10 cellular contexts compared by ENCODE assay signal in genomic region chr7:16695621-16696237, GRCh38. TPM values are rescaled to one million over a fixed set of nuclear protein-coding genes. Genes with fewer than 3 reads are reported as not detected.
DNase-seq lines count a peak whose midpoint lies in the region; ATAC-seq and TF ChIP-seq lines count a peak whose summit lies in the region.
"Had no signal": no experiment of that assay in that cellular context is flagged by ENCODE, and none has a peak within 500 bp of the region (broad histone marks: within the 10 kb centered on the region; RNA-seq: fewer than 3 reads in every experiment).

No MANE protein-coding gene starts in this region.

- H3K9me3 Mint-ChIP-seq in progenitor cell of endocrine pancreas (ENCODE audit: low read depth) (no peaks in the 10 kb centered on the region), T-cell (no peaks in the 10 kb centered on the region)
- H3K9me3 Mint-ChIP-seq: central memory CD8-positive, alpha-beta T cell; stimulated activated naive CD8-positive, alpha-beta T cell treated with anti-CD3 and anti-CD28 coated beads, Interleukin-15, Interleukin-2, amounts not matched to agents 100 ng/mL and 50 ng/mL, for 24 hours had no signal

- H3F3A ChIP-seq in SK-N-SH (replicated peaks; ENCODE audit: insufficient read depth) = peaks cover 13% of the 10 kb centered on the region

- H3K27me3 Mint-ChIP-seq in progenitor cell of endocrine pancreas (no peaks in the 10 kb centered on the region), T-cell (no peaks in the 10 kb centered on the region)
- H3K27me3 Mint-ChIP-seq: central memory CD8-positive, alpha-beta T cell; stimulated activated naive CD8-positive, alpha-beta T cell treated with anti-CD3 and anti-CD28 coated beads, Interleukin-15, Interleukin-2, amounts not matched to agents 100 ng/mL and 50 ng/mL, for 24 hours had no signal

- no peaks in the 10 kb centered on the region for H3K9me2 ChIP-seq in SK-N-SH

- POLR2A ChIA-PET in SK-N-SH (lab: Yijun Ruan, JAX) = no interaction called here
- POLR2A ChIA-PET in T-cell (lab: Charles Lee) = interaction anchor here in 1 of 2 donors (0.7 kb wide), 1 partner anchor 165 kb away, joined by 4 read pairs; no protein-coding TSS in a partner anchor

- no peaks in the 10 kb centered on the region for H3K79me2 ChIP-seq in SK-N-SH (ENCODE audit: insufficient read depth)

- CTCF ChIA-PET in SK-N-SH (lab: Yijun Ruan, JAX) = interaction anchor here (0.5 to 3.5 kb wide), 19 partner anchors 9 to 230 kb away, joined by 3 to 34 read pairs (median 5); no protein-coding TSS in a partner anchor
- CTCF ChIA-PET in T-cell (lab: Charles Lee) = interaction anchor here in 1 of 2 donors (0.6 kb wide), 1 partner anchor 743 kb away, joined by 4 read pairs; no protein-coding TSS in a partner anchor

- H3K4me1 Mint-ChIP-seq in progenitor cell of endocrine pancreas (ENCODE audit: low read depth) (peaks cover 6% of the 10 kb centered on the region), T-cell (no peaks in the 10 kb centered on the region)
- H3K4me1 Mint-ChIP-seq: central memory CD8-positive, alpha-beta T cell had no signal

- no peak overlapping the region for H3K4me2 ChIP-seq in SK-N-SH

- H3K27me3 ChIP-seq in SK-N-SH (ENCODE audit: insufficient read depth) (no peaks in the 10 kb centered on the region), foreskin keratinocyte (no peaks in the 10 kb centered on the region)

- TF ChIP-seq EP300 in Ishikawa (IDR thresholded peaks at IDR 0.05; ENCODE audit: borderline replicate concordance) = no peak
- TF ChIP-seq EP300 in SK-N-SH (IDR thresholded peaks at IDR 0.05; ENCODE audit: borderline replicate concordance in 1 of 2, low read depth in 1 of 2, low read length in 1 of 2) = no peak

- H3K36me3 ChIP-seq in SK-N-SH (replicated peaks in 1 of 2; ENCODE audit: control insufficient read depth in 1 of 2, insufficient read depth in 2 of 2, low read length in 1 of 2) = peaks cover 58 to 85% of the 10 kb centered on the region in 2 experiments

- TF ChIP-seq CTCF in 22Rv1 (IDR thresholded peaks at IDR 0.05) (peak; percentile 84), SK-N-SH (IDR thresholded peaks at IDR 0.05) (peak; percentile 77), foreskin keratinocyte (conservative IDR thresholded peaks at IDR 0.05) (peak; percentile 73), progenitor cell of endocrine pancreas (IDR thresholded peaks at IDR 0.05; ENCODE audit: unreplicated experiment) (peak; percentile 70)

- no peak overlapping the region for H3K4me3 ChIP-seq in SK-N-SH (ENCODE audit: low read depth in 2 of 2, low read length in 1 of 2)

- H3K36me3 Mint-ChIP-seq in progenitor cell of endocrine pancreas (ENCODE audit: insufficient read depth) = peaks cover 38% of the 10 kb centered on the region
- peaks cover 73% of the 10 kb centered on the region for H3K36me3 Mint-ChIP-seq in T-cell

- H3K27ac ChIP-seq in 22Rv1 = no peak overlapping the region
- no peak overlapping the region for H3K27ac ChIP-seq in SK-N-SH (ENCODE audit: low read depth in 2 of 2, low read length in 1 of 2)
- H3K27ac ChIP-seq in foreskin keratinocyte = no peak overlapping the region

- TF ChIP-seq RAD21 in Ishikawa (IDR thresholded peaks at IDR 0.05; ENCODE audit: low read depth) = peak; percentile 54
- peak; percentile 76 for TF ChIP-seq RAD21 in SK-N-SH (IDR thresholded peaks at IDR 0.05; ENCODE audit: low read length)

- peak; percentile 71 for DNase-seq in GM03348 (ENCODE audit: low spot score)
- peak; percentile 39 for DNase-seq in SK-N-SH
- peak; percentile 20 to 54 for DNase-seq in foreskin keratinocyte
- DNase-seq in progenitor cell of endocrine pancreas (ENCODE audit: low spot score, unreplicated experiment) = peak; percentile 15
- DNase-seq in T-cell = no peak

- no peak overlapping the region for H2AFZ ChIP-seq in SK-N-SH (ENCODE audit: low read depth)

- peaks cover 0 to 20% of the 10 kb centered on the region in 2 experiments; a peak in 1 of 4 replicates for H3K4me1 ChIP-seq in SK-N-SH (ENCODE audit: control insufficient read depth in 1 of 2, insufficient read depth in 2 of 2, low read depth in 1 of 2, low read length in 1 of 2)
- H3K4me1 ChIP-seq in foreskin keratinocyte = no peaks in the 10 kb centered on the region

- 75% methylated on average over 4 of the region's 4 CpGs for WGBS in SK-N-SH (ENCODE audit: low lambda C conversion rate)

- H3K4me3 Mint-ChIP-seq in progenitor cell of endocrine pancreas (ENCODE audit: low read depth) = no peak overlapping the region
- no peak overlapping the region for H3K4me3 Mint-ChIP-seq in T-cell
- H3K4me3 Mint-ChIP-seq: central memory CD8-positive, alpha-beta T cell; stimulated activated naive CD8-positive, alpha-beta T cell treated with anti-CD3 and anti-CD28 coated beads, Interleukin-15, Interleukin-2, amounts not matched to agents 100 ng/mL and 50 ng/mL, for 24 hours had no signal

- no peak overlapping the region for H3K9ac ChIP-seq in SK-N-SH

- no peak overlapping the region for H3K27ac Mint-ChIP-seq in progenitor cell of endocrine pancreas
- no peak overlapping the region for H3K27ac Mint-ChIP-seq in T-cell
- H3K27ac Mint-ChIP-seq: stimulated activated naive CD8-positive, alpha-beta T cell treated with anti-CD3 and anti-CD28 coated beads, Interleukin-15, Interleukin-2, amounts not matched to agents 100 ng/mL and 50 ng/mL, for 24 hours had no signal

- no peaks in the 10 kb centered on the region for H3K9me3 ChIP-seq in SK-N-SH

- ATAC-seq in foreskin keratinocyte (peak; percentile 93), GM21619 (IDR thresholded peaks at IDR 0.05; ENCODE audit: unreplicated experiment) (no peak), T-cell (replicated peaks in 1 of 4) (no peak)

- H4K20me1 ChIP-seq in SK-N-SH (ENCODE audit: insufficient read depth) = no peaks in the 10 kb centered on the region

TF ChIP-seq in Ishikawa, 13 proteins besides CTCF, POLR2A, EP300 and RAD21:
- TF ChIP-seq, protein P1, sequence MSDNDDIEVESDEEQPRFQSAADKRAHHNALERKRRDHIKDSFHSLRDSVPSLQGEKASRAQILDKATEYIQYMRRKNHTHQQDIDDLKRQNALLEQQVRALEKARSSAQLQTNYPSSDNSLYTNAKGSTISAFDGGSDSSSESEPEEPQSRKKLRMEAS (IDR thresholded peaks at IDR 0.05) = no peak
- no peak for TF ChIP-seq TCF12 (IDR thresholded peaks at IDR 0.05; ENCODE audit: low read depth)
- TF ChIP-seq TEAD4 (IDR thresholded peaks at IDR 0.05) = 0 out of 2 replicates have a peak, but pooled peaks have one; percentile 16
TF ChIP-seq in Ishikawa: peak in this region for 1.

TF ChIP-seq in SK-N-SH, 30 proteins besides CTCF, POLR2A, EP300 and RAD21:
- TF ChIP-seq, protein P1 (IDR thresholded peaks at IDR 0.05; ENCODE audit: low read depth) = no peak
- TF ChIP-seq MXI1 (IDR thresholded peaks at IDR 0.05; ENCODE audit: low read depth, low read length) (peak; percentile 43; the same call in 1 of the 2 replicates), SMC3 (IDR thresholded peaks at IDR 0.05; ENCODE audit: low read depth, low read length) (peak; percentile 42; the same call in 1 of the 2 replicates)

RNA-seq across cellular contexts. Expression of gene BZW2, which starts 49.7 kb away (rescaled TPM):
- polyA plus RNA-seq in SK-N-SH (2012; rRNA removed) = 60.4 and 71.9 TPM in 2 replicates
- polyA plus RNA-seq in SK-N-SH (2012; cell fraction: cytosol; rRNA removed) = 94.5 and 115 TPM in 2 replicates
- polyA plus RNA-seq in SK-N-SH (2012; cell fraction: nucleus; rRNA removed) = 43.2 and 51.1 TPM in 2 replicates
- total RNA-seq in foreskin keratinocyte = 67.4 and 72.8 TPM in 2 replicates
- 53.1 and 66.9 TPM in 2 replicates for polyA plus RNA-seq in foreskin keratinocyte
- total RNA-seq in progenitor cell of endocrine pancreas = 72.7 and 75.6 TPM in 2 replicates
- total RNA-seq in T-cell = 10 to 100 TPM; 22.1 to 35.1 (median 30.2) TPM

RNA-seq across cellular contexts. Expression of gene ANKMY2, which starts 50.2 kb away (rescaled TPM):
- 15.8 and 22.4 TPM in 2 replicates for polyA plus RNA-seq in SK-N-SH (2012; rRNA removed)
- polyA plus RNA-seq in SK-N-SH (2012; cell fraction: cytosol; rRNA removed) = 21.3 and 22.1 TPM in 2 replicates
- 11.9 and 25.6 TPM in 2 replicates for polyA plus RNA-seq in SK-N-SH (2012; cell fraction: nucleus; rRNA removed)
- 10.1 and 10.2 TPM in 2 replicates for total RNA-seq in foreskin keratinocyte
- 5.3 and 5.4 TPM in 2 replicates for polyA plus RNA-seq in foreskin keratinocyte
- total RNA-seq in progenitor cell of endocrine pancreas = 26.4 and 26.5 TPM in 2 replicates
- total RNA-seq in T-cell = 10 to 100 TPM in 2 of 5 donors, 1 to 10 TPM in 3; 7.8 to 10.9 (median 10.0) TPM

RNA-seq across cellular contexts. Expression of gene TSPAN13, which starts 57.8 kb away (rescaled TPM):
- 0.26 and 0.42 TPM in 2 replicates for polyA plus RNA-seq in SK-N-SH (2012; rRNA removed)
- polyA plus RNA-seq in SK-N-SH (2012; cell fraction: cytosol; rRNA removed) = 0.71 and 0.77 TPM in 2 replicates
- 0.12 and 0.37 TPM in 2 replicates for polyA plus RNA-seq in SK-N-SH (2012; cell fraction: nucleus; rRNA removed)
- total RNA-seq in foreskin keratinocyte = 22.5 and 35.7 TPM in 2 replicates
- 16.9 and 25.7 TPM in 2 replicates for polyA plus RNA-seq in foreskin keratinocyte
- 112 and 116 TPM in 2 replicates for total RNA-seq in progenitor cell of endocrine pancreas
- 1 to 10 TPM in 2 of 5 donors, under 1 TPM in 3; 0.73 to 2.0 (median 0.98) TPM for total RNA-seq in T-cell

Comparison
In these comparisons a context has a peak if more than half of its experiments do, and no peak if none do; other contexts are left out.
1. DNase-seq: peak in GM03348 (single experiment), SK-N-SH (single experiment), foreskin keratinocyte (2 of 2) and progenitor cell of endocrine pancreas (single experiment); none in T-cell (0 of 34).
2. Peak in every context shown above with its lines, with median percentiles within 50 percentile points of each other: CTCF ChIP-seq.